24 cellular contexts compared by ENCODE assay signal in the genomic region with DNA sequence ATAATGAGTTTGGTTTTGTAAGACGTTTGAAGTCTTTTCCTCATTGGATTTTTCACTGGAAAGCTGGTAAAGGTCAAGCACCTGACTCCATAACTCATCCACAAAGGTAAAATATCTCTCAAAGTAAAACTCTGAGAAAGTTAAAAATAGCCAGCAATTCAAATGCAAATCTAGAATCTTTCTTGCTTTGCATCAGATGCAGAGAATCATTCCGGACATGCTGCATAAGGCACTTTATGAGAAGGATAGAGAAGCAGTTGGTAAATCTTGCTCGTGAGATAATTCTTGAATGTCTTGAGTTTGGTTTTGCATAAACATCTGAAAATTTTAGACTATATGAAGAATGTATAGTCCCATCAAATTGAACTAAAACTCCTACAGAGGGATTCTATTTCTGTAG. TPM values are rescaled to one million over a fixed set of nuclear protein-coding genes. Genes with fewer than 3 reads are reported as not detected.
"Had no signal": no experiment of that assay in that cellular context is flagged by ENCODE, and none has a peak within 500 bp of the region (broad histone marks: within the 10 kb centered on the region; RNA-seq: fewer than 3 reads in every experiment).

No MANE protein-coding gene starts in this region.

- H3K27me3 ChIP-seq: heart left ventricle, right lobe of liver, suprapubic skin, thyroid gland had no signal

- H3K36me3 ChIP-seq: heart left ventricle, right lobe of liver, suprapubic skin, thyroid gland had no signal

- H3K4me3 ChIP-seq: heart left ventricle, psoas muscle, right lobe of liver, suprapubic skin, thyroid gland had no signal

- H3K27ac ChIP-seq: heart left ventricle, psoas muscle, right lobe of liver, suprapubic skin, thyroid gland had no signal

- DNase-seq: effector CD4-positive, alpha-beta T cell; endodermal cell; erythroblast; foreskin melanocyte; heart left ventricle; hippocampal formation; left colon; left ventricle myocardium superior; mammary epithelial cell; naive thymus-derived CD4-positive, alpha-beta T cell; nephron progenitor cell; psoas muscle; retina; right lobe of liver; stimulated activated CD4-positive, alpha-beta T cell treated with anti-CD3 and anti-CD28 coated beads, Interleukin-4, amount 100 ng/mL, for 1 hour; stimulated activated CD8-positive, alpha-beta memory T cell treated with anti-CD3 and anti-CD28 coated beads, Interleukin-4, amount 100 ng/mL, for 48 hours; stimulated activated naive CD8-positive, alpha-beta T cell treated with anti-CD3 and anti-CD28 coated beads, Interleukin-15, Interleukin-2, amounts not matched to agents 100 U/mL and 50 U/mL, for 24 hours; thyroid gland had no signal

- H3K4me1 ChIP-seq: psoas muscle, right lobe of liver, suprapubic skin, thyroid gland had no signal

- ATAC-seq: left colon; left ventricle myocardium superior; naive thymus-derived CD4-positive, alpha-beta T cell; psoas muscle; right lobe of liver; stimulated activated effector memory CD8-positive, alpha-beta T cell treated with anti-CD3 and anti-CD28 coated beads, Interleukin-12 subunit alpha, Interleukin-12 subunit beta, amount 100 ng/mL, for 72 hours; stimulated activated naive CD8-positive, alpha-beta T cell treated with anti-CD3 and anti-CD28 coated beads, Interleukin-15, Interleukin-2, amounts not matched to agents 100 U/mL and 50 U/mL, for 24 hours had no signal

- H3K9me3 ChIP-seq: heart left ventricle, psoas muscle, right lobe of liver, suprapubic skin, thyroid gland had no signal

RNA-seq across cellular contexts. Expression of gene KCNMB2, which starts 9.1 kb away (rescaled TPM):
- total RNA-seq: dermis microvascular lymphatic vessel endothelial cell; endodermal cell; endothelial cell of umbilical vein; mammary epithelial cell; mesenteric fat pad; mononuclear cell; naive thymus-derived CD4-positive, alpha-beta T cell; psoas muscle; right lobe of liver had no signal
- polyA plus RNA-seq: endothelial cell of umbilical vein; mammary epithelial cell; naive thymus-derived CD4-positive, alpha-beta T cell; psoas muscle had no signal
